Comparison of ENCODE assay signal across 2 cellular contexts in genomic region chrX:107556967-107557366, GRCh38.
TF ChIP-seq lines count a peak whose summit lies in the region.

No MANE protein-coding gene starts in this region.

TF ChIP-seq in HepG2, 621 proteins besides CTCF, POLR2A, EP300 and RAD21 (continued from another document):
- TF ChIP-seq, protein P1, sequence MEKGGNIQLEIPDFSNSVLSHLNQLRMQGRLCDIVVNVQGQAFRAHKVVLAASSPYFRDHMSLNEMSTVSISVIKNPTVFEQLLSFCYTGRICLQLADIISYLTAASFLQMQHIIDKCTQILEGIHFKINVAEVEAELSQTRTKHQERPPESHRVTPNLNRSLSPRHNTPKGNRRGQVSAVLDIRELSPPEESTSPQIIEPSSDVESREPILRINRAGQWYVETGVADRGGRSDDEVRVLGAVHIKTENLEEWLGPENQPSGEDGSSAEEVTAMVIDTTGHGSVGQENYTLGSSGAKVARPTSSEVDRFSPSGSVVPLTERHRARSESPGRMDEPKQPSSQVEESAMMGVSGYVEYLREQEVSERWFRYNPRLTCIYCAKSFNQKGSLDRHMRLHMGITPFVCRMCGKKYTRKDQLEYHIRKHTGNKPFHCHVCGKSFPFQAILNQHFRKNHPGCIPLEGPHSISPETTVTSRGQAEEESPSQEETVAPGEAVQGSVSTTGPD (CRISPR knock-in tag; IDR thresholded peaks at IDR 0.05): no peak
- TF ChIP-seq KAT7 (CRISPR knock-in tag; IDR thresholded peaks at IDR 0.05; ENCODE audit: borderline replicate concordance): no peak
- no peak for TF ChIP-seq ZNF577 (CRISPR knock-in tag; IDR thresholded peaks at IDR 0.05; ENCODE audit: borderline replicate concordance, low read depth)
- TF ChIP-seq HOMEZ (CRISPR knock-in tag; IDR thresholded peaks at IDR 0.05; ENCODE audit: low read depth): no peak
- TF ChIP-seq IRF2 (CRISPR knock-in tag; IDR thresholded peaks at IDR 0.05): no peak
- TF ChIP-seq, protein P2, sequence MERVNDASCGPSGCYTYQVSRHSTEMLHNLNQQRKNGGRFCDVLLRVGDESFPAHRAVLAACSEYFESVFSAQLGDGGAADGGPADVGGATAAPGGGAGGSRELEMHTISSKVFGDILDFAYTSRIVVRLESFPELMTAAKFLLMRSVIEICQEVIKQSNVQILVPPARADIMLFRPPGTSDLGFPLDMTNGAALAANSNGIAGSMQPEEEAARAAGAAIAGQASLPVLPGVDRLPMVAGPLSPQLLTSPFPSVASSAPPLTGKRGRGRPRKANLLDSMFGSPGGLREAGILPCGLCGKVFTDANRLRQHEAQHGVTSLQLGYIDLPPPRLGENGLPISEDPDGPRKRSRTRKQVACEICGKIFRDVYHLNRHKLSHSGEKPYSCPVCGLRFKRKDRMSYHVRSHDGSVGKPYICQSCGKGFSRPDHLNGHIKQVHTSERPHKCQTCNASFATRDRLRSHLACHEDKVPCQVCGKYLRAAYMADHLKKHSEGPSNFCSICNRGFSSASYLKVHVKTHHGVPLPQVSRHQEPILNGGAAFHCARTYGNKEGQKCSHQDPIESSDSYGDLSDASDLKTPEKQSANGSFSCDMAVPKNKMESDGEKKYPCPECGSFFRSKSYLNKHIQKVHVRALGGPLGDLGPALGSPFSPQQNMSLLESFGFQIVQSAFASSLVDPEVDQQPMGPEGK (CRISPR knock-in tag; IDR thresholded peaks at IDR 0.05): no peak
- TF ChIP-seq ZNF136 (CRISPR knock-in tag; IDR thresholded peaks at IDR 0.05; ENCODE audit: low read depth): no peak
- no peak for TF ChIP-seq ZFP36L2 (CRISPR knock-in tag; IDR thresholded peaks at IDR 0.05)
- no peak for TF ChIP-seq GTF2F1 (IDR thresholded peaks at IDR 0.05; ENCODE audit: low read length)
- no peak for TF ChIP-seq MAZ (IDR thresholded peaks at IDR 0.05; ENCODE audit: borderline replicate concordance, low read depth, low read length)
- no peak for TF ChIP-seq MAZ (CRISPR knock-in tag; IDR thresholded peaks at IDR 0.05; ENCODE audit: low read depth)
- no peak for TF ChIP-seq ZXDC (CRISPR knock-in tag; IDR thresholded peaks at IDR 0.05)

TF ChIP-seq in GM12878, 131 proteins besides CTCF, POLR2A, EP300 and RAD21 (continued from another document):
- no peak for TF ChIP-seq IRF5 (IDR thresholded peaks at IDR 0.05; ENCODE audit: borderline replicate concordance)
- TF ChIP-seq, protein P3, sequence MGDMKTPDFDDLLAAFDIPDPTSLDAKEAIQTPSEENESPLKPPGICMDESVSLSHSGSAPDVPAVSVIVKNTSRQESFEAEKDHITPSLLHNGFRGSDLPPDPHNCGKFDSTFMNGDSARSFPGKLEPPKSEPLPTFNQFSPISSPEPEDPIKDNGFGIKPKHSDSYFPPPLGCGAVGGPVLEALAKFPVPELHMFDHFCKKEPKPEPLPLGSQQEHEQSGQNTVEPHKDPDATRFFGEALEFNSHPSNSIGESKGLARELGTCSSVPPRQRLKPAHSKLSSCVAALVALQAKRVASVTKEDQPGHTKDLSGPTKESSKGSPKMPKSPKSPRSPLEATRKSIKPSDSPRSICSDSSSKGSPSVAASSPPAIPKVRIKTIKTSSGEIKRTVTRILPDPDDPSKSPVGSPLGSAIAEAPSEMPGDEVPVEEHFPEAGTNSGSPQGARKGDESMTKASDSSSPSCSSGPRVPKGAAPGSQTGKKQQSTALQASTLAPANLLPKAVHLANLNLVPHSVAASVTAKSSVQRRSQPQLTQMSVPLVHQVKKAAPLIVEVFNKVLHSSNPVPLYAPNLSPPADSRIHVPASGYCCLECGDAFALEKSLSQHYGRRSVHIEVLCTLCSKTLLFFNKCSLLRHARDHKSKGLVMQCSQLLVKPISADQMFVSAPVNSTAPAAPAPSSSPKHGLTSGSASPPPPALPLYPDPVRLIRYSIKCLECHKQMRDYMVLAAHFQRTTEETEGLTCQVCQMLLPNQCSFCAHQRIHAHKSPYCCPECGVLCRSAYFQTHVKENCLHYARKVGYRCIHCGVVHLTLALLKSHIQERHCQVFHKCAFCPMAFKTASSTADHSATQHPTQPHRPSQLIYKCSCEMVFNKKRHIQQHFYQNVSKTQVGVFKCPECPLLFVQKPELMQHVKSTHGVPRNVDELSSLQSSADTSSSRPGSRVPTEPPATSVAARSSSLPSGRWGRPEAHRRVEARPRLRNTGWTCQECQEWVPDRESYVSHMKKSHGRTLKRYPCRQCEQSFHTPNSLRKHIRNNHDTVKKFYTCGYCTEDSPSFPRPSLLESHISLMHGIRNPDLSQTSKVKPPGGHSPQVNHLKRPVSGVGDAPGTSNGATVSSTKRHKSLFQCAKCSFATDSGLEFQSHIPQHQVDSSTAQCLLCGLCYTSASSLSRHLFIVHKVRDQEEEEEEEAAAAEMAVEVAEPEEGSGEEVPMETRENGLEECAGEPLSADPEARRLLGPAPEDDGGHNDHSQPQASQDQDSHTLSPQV (IDR thresholded peaks at IDR 0.05): no peak
- TF ChIP-seq LARP7 (IDR thresholded peaks at IDR 0.05): no peak
- TF ChIP-seq RUNX3 (IDR thresholded peaks at IDR 0.05; ENCODE audit: low read length): no peak
- TF ChIP-seq ELK1 (IDR thresholded peaks at IDR 0.05; ENCODE audit: low read depth, low read length): no peak
- no peak for TF ChIP-seq TCF3 (IDR thresholded peaks at IDR 0.05; ENCODE audit: borderline replicate concordance, insufficient read depth, low read depth, low read length)
- TF ChIP-seq CREB1 (IDR thresholded peaks at IDR 0.05; ENCODE audit: low read depth): no peak
- TF ChIP-seq IKZF1 (conservative IDR thresholded peaks at IDR 0.05): no peak
- no peak for TF ChIP-seq PKNOX1 (IDR thresholded peaks at IDR 0.05)
- TF ChIP-seq ATF7 (IDR thresholded peaks at IDR 0.05; ENCODE audit: low read depth): no peak
- TF ChIP-seq YY1 (IDR thresholded peaks at IDR 0.05; ENCODE audit: low read depth, low read length): no peak
- no peak for TF ChIP-seq CHD2 (IDR thresholded peaks at IDR 0.05; ENCODE audit: borderline replicate concordance, low read depth, low read length)
- TF ChIP-seq MYB (IDR thresholded peaks at IDR 0.05; ENCODE audit: borderline replicate concordance, low read depth, low read length): no peak
